ENCODE assay signal across 6 cellular contexts in the genomic region with DNA sequence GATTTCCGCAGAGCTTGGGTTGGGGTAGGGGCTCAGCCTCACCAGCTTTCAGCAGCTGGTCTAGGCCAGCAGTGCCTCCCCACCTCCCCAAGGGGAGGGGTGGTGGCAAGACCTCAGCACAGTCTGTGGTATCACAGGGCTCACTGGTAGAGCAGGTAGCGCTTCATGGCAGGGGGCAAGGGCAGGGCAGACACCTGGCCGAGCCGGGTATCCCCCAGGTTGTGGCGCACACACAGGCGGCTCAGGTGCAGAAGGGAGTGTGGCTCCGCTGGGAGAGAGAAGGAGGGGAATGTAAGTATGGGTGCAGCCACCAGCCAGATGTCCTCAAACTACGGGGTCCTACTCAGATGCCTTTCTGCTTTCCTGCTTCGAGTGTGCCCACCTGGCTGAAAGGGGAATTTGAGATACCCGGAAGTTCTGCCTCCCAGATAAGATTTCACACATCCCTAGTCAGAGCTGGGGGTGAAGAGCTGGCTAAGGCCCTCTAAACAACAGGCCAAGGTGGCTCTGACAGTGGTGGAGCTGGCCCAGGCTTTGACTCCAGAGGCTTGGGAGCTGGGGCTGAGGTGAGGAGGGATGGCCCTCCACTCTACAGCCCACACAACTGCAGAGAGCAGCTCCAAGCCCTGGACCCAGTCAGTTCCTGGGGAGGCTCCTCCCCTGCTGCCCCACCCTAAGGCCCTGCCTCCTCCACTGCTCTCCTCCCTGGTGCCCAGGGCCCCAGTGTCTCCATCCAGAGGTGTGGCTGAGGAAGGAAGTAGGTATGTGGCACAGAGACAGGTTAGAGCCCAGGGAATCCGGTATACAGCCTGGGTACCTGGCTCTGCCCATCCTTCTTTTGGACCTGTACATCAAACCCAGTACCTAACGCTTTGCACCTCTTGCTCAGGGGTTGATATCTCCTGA.
DNase-seq lines count a peak whose midpoint lies in the region; ATAC-seq lines count a peak whose summit lies in the region.

No MANE protein-coding gene starts in this region.

- no peak for ATAC-seq in GM18868 (IDR thresholded peaks at IDR 0.05; ENCODE audit: unreplicated experiment)

- DNase-seq in activated CD4-positive, alpha-beta T cell treated with anti-CD3 and anti-CD28 coated beads for 48 hours, result peak; percentile 65
- no peak for DNase-seq in activated CD4-positive, alpha-beta T cell treated with anti-CD3 and anti-CD28 coated beads for 1 hour
- peak; percentile 62 to 73 for DNase-seq in activated CD4-positive, alpha-beta T cell treated with anti-CD3 and anti-CD28 coated beads, Interleukin-2, amount 50 U/mL, for 48 hours
- peak; percentile 37 for DNase-seq in kidney glomerular epithelial cell (lab: John Stamatoyannopoulos, UW)
- no peak for DNase-seq in GOT3 (lab: John Stamatoyannopoulos, UW)

Comparison
In these comparisons a context has a peak if more than half of its experiments do, and no peak if none do; other contexts are left out.
1. DNase-seq: peak in activated CD4-positive, alpha-beta T cell treated with anti-CD3 and anti-CD28 coated beads for 48 hours (single experiment), activated CD4-positive, alpha-beta T cell treated with anti-CD3 and anti-CD28 coated beads, Interleukin-2, amount 50 U/mL, for 48 hours (2 of 2) and kidney glomerular epithelial cell (single experiment); none in activated CD4-positive, alpha-beta T cell treated with anti-CD3 and anti-CD28 coated beads for 1 hour (single experiment) and GOT3 (single experiment).